Comparison of ENCODE assay signal across 11 cellular contexts in the genomic region with DNA sequence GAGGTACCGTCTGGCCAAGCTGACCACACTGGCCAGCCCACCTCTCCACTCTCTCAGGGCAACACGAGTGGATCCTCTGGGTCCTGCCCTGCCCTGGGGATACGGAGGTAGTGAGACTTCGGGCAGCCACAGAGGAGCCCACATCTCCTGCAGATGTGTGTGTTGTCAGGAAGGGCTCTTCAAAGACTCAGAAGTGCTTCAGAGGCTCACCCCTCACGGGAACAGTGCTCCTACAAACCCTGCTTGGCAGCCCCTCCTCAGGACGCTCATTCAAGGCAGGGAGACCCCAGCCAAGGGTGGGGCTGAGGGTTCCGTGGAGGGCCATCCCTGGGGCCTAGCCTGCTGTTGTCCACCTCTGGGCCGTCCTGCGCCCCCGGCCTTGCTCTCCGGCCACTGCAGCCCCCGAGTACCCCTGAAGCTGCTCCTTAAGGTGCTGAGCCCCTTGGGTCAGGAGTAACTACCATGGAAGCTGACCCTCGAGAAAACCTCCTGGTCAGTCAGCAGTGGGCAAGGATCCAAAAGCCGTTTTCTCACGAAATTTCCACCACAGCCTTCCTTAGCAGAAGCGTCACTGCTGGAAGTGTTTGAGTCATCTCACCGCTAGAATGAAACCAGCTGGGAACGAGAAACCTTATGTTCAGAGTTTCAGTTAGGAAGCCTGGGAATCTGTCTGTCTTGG. TPM values are rescaled to one million over a fixed set of nuclear protein-coding genes. Genes with fewer than 3 reads are reported as not detected.
DNase-seq lines count a peak whose midpoint lies in the region; ATAC-seq and TF ChIP-seq lines count a peak whose summit lies in the region.
"Had no signal": no experiment of that assay in that cellular context is flagged by ENCODE, and none has a peak within 500 bp of the region (broad histone marks: within the 10 kb centered on the region; RNA-seq: fewer than 3 reads in every experiment).

No MANE protein-coding gene starts in this region.

- ATAC-seq in GM18502 (IDR thresholded peaks at IDR 0.05; ENCODE audit: poor library complexity, unreplicated experiment): no peak
- ATAC-seq in HG02852 (IDR thresholded peaks at IDR 0.05; ENCODE audit: unreplicated experiment): no peak
- ATAC-seq in HG02938 (IDR thresholded peaks at IDR 0.05; ENCODE audit: unreplicated experiment): no peak
- ATAC-seq: pancreas had no signal

- H3K4me3 ChIP-seq in BLaER1 treated with 17β-estradiol and CSF1 and Interleukin-3, amounts not matched to agents 10 nM and 100 nM: no peak overlapping the region
- H3K4me3 ChIP-seq in choroid plexus epithelial cell (ENCODE audit: low read depth, low read length): no peak overlapping the region
- H3K4me3 ChIP-seq in osteoblast (ENCODE audit: insufficient read depth, low read length): no peak overlapping the region
- H3K4me3 ChIP-seq: pancreas had no signal

- H4K20me1 ChIP-seq in BLaER1 treated with 17β-estradiol and CSF1 and Interleukin-3, amounts not matched to agents 10 nM and 100 nM: peaks cover 0 to 8% (median 0%) of the 10 kb centered on the region in 11 experiments; a peak in 1 of 22 replicates
- H4K20me1 ChIP-seq in osteoblast (ENCODE audit: insufficient read depth, low read length): no peaks in the 10 kb centered on the region

- H3K4me2 ChIP-seq in BLaER1 treated with 17β-estradiol and CSF1 and Interleukin-3, amounts not matched to agents 10 nM and 100 nM: peak overlapping the region; percentile 77 to 92 (median 83)
- peak overlapping the region; percentile 72 for H3K4me2 ChIP-seq in osteoblast (ENCODE audit: insufficient read depth, low read length)

- no peak overlapping the region for H2AFZ ChIP-seq in osteoblast (ENCODE audit: low read length)

- TF ChIP-seq CTCF in choroid plexus epithelial cell (conservative IDR thresholded peaks at IDR 0.05; ENCODE audit: low read depth, low read length): no peak
- no peak for TF ChIP-seq CTCF in osteoblast (IDR thresholded peaks at IDR 0.05; ENCODE audit: extremely low read depth, low read depth, low read length)

- peak overlapping the region in 6 of 11 experiments; percentile 5 to 35 (median 26); a peak in 7 of 22 replicates for H3K9ac ChIP-seq in BLaER1 treated with 17β-estradiol and CSF1 and Interleukin-3, amounts not matched to agents 10 nM and 100 nM

- TF ChIP-seq EP300 in Ishikawa (IDR thresholded peaks at IDR 0.05; ENCODE audit: borderline replicate concordance): no peak

- H3K27ac ChIP-seq in BLaER1 treated with 17β-estradiol and CSF1 and Interleukin-3, amounts not matched to agents 10 nM and 100 nM: peak overlapping the region in 3 of 11 experiments; percentile 9 to 39 (median 35); a peak in 3 of 22 replicates
- H3K27ac ChIP-seq in osteoblast (ENCODE audit: low read depth, low read length): peak overlapping the region; percentile 95
- H3K27ac ChIP-seq: pancreas had no signal

- no peaks in the 10 kb centered on the region for H3K27me3 ChIP-seq in BLaER1 treated with 17β-estradiol and CSF1 and Interleukin-3, amounts not matched to agents 10 nM and 100 nM
- no peaks in the 10 kb centered on the region for H3K27me3 ChIP-seq in osteoblast (ENCODE audit: insufficient read depth, low read length)
- H3K27me3 ChIP-seq: pancreas had no signal

- peaks cover 30 to 64% (median 54%) of the 10 kb centered on the region in 10 experiments for H3K4me1 ChIP-seq in BLaER1 treated with 17β-estradiol and CSF1 and Interleukin-3, amounts not matched to agents 10 nM and 100 nM
- H3K4me1 ChIP-seq in osteoblast (ENCODE audit: insufficient read depth, low read length): peaks cover 22% of the 10 kb centered on the region
- H3K4me1 ChIP-seq: pancreas had no signal

- no peaks in the 10 kb centered on the region for H3K79me2 ChIP-seq in osteoblast (ENCODE audit: insufficient read depth, low read length)

- peaks cover 0 to 40% (median 10%) of the 10 kb centered on the region in 11 experiments; a peak in 12 of 22 replicates for H3K36me3 ChIP-seq in BLaER1 treated with 17β-estradiol and CSF1 and Interleukin-3, amounts not matched to agents 10 nM and 100 nM
- H3K36me3 ChIP-seq in osteoblast (ENCODE audit: insufficient read depth, low read length): no peaks in the 10 kb centered on the region
- H3K36me3 ChIP-seq: pancreas had no signal

- TF ChIP-seq RAD21 in Ishikawa (IDR thresholded peaks at IDR 0.05; ENCODE audit: low read depth): no peak

- peaks cover 0 to 8% (median 0%) of the 10 kb centered on the region in 11 experiments; a peak in 6 of 22 replicates for H3K9me3 ChIP-seq in BLaER1 treated with 17β-estradiol and CSF1 and Interleukin-3, amounts not matched to agents 10 nM and 100 nM (replicated peaks in 1 of 11)
- no peaks in the 10 kb centered on the region for H3K9me3 ChIP-seq in osteoblast (ENCODE audit: low read depth, low read length)
- H3K9me3 ChIP-seq: pancreas had no signal

- peak; percentile 97 for DNase-seq in choroid plexus epithelial cell (ENCODE audit: low read depth)
- DNase-seq in osteoblast (ENCODE audit: insufficient read length, low spot score, missing footprints): peak; percentile 100
- no peak for DNase-seq in mucosa of gallbladder (ENCODE audit: low spot score)
- DNase-seq: activated CD4-positive, alpha-beta T cell treated with anti-CD3 and anti-CD28 coated beads, Interleukin-2, amount 50 U/mL, for 1 hour; DMS79 had no signal

TF ChIP-seq in Ishikawa, 13 proteins besides CTCF, POLR2A, EP300 and RAD21:
- TF ChIP-seq CREB1 (IDR thresholded peaks at IDR 0.05; ENCODE audit: low read depth) (no peak), TCF12 (IDR thresholded peaks at IDR 0.05; ENCODE audit: low read depth) (0 out of 2 replicates have a peak, but pooled peaks have one; percentile 11), NFIC (IDR thresholded peaks at IDR 0.05) (0 out of 2 replicates have a peak, but pooled peaks have one; percentile 13)

RNA-seq across cellular contexts. Expression of a gene that starts 23.2 kb away (rescaled TPM):
- total RNA-seq in osteoblast: under 0.01 TPM in 1 of 2 replicates, not detected in the other
- not detected for total RNA-seq in mucosa of gallbladder
- total RNA-seq: pancreas had no signal

RNA-seq across cellular contexts. Expression of a gene that starts 49.8 kb away (rescaled TPM):
- total RNA-seq in osteoblast (4.3 and 6.2 TPM in 2 replicates), mucosa of gallbladder (7.0 TPM)

RNA-seq across cellular contexts. Expression of a gene that starts 50.0 kb away (rescaled TPM):
- total RNA-seq in osteoblast: 83.6 and 84.6 TPM in 2 replicates
- total RNA-seq in mucosa of gallbladder: 140 TPM
